Comparison of ENCODE assay signal across 9 cellular contexts in genomic region chr5:149618581-149619248, GRCh38. TPM values are rescaled to one million over a fixed set of nuclear protein-coding genes. Genes with fewer than 3 reads are reported as not detected.
DNase-seq lines count a peak whose midpoint lies in the region; ATAC-seq and TF ChIP-seq lines count a peak whose summit lies in the region.
"Had no signal": no experiment of that assay in that cellular context is flagged by ENCODE, and none has a peak within 500 bp of the region (broad histone marks: within the 10 kb centered on the region; RNA-seq: fewer than 3 reads in every experiment).

No MANE protein-coding gene starts in this region.

- H3K36me3 ChIP-seq in SJSA1 (no peaks in the 10 kb centered on the region), lower lobe of right lung (peaks cover 71% of the 10 kb centered on the region), vagina (peaks cover 0 to 35% of the 10 kb centered on the region in 2 donors)

- no peaks in the 10 kb centered on the region for H3K27me3 ChIP-seq in SJSA1 (replicated peaks)
- H3K27me3 ChIP-seq in lower lobe of right lung (ENCODE audit: low read depth) = no peaks in the 10 kb centered on the region
- H3K27me3 ChIP-seq in vagina = no peaks in the 10 kb centered on the region

- TF ChIP-seq POLR2A in vagina (IDR thresholded peaks at IDR 0.05) = no peak

- DNase-seq in DMS53 (lab: John Stamatoyannopoulos, UW) = peak; percentile 82
- peak in 44 of 76 experiments; percentile 8 to 59 (median 34) for DNase-seq in HUDEP-2 (lab: John Stamatoyannopoulos, UW; ENCODE audit: unreplicated experiment in 76 of 76)
- DNase-seq in SJSA1 (ENCODE audit: low read depth in 1 of 2, low spot score in 2 of 2) = peak; percentile 70
- peak; percentile 56 for DNase-seq in dedifferentiated amniotic fluid mesenchymal stem cell (ENCODE audit: extremely low spot score)
- no peak for DNase-seq in lower lobe of right lung
- DNase-seq in vagina (ENCODE audit: extremely low spot score in 2 of 2) = no peak
- no peak for DNase-seq in GOT3 (lab: John Stamatoyannopoulos, UW)
- DNase-seq: activated T-cell treated with anti-CD3 and anti-CD28 coated beads, Interleukin-2, amount 50 U/mL, for 4 hours had no signal

- no peaks in the 10 kb centered on the region for H3K9me3 ChIP-seq in SJSA1 (replicated peaks)
- H3K9me3 ChIP-seq in lower lobe of right lung = no peaks in the 10 kb centered on the region
- no peaks in the 10 kb centered on the region for H3K9me3 ChIP-seq in vagina

- peak; percentile 42 for ATAC-seq in GM19351 (IDR thresholded peaks at IDR 0.05; ENCODE audit: unreplicated experiment)
- peak; percentile 62 to 65 for ATAC-seq in lower lobe of right lung

- H3K27ac ChIP-seq in SJSA1 (no peak overlapping the region), lower lobe of right lung (no peak overlapping the region), vagina (peak overlapping the region; percentile 62)

- intact Hi-C loops in lower lobe of right lung (cut with DNase I) = no loop called here
- intact Hi-C loops in vagina (cut with DNase I) = no loop called here

- TF ChIP-seq CTCF in lower lobe of right lung (IDR thresholded peaks at IDR 0.05) (peak; percentile 57), vagina (IDR thresholded peaks at IDR 0.05) (peak; percentile 28 to 51 (median 37))

- H3K4me3 ChIP-seq in SJSA1 = no peak overlapping the region
- no peak overlapping the region for H3K4me3 ChIP-seq in lower lobe of right lung
- no peak overlapping the region for H3K4me3 ChIP-seq in vagina

- H3K4me1 ChIP-seq in SJSA1 (replicated peaks) (peaks cover 6% of the 10 kb centered on the region; the same call in 1 of the 2 replicates), lower lobe of right lung (no peaks in the 10 kb centered on the region), vagina (peaks cover 14% of the 10 kb centered on the region)

RNA-seq across cellular contexts. Expression of gene ARHGEF37, which starts 37.4 kb away (rescaled TPM):
- total RNA-seq in SJSA1 (2014; rRNA removed; shearing (Covaris generic)) = 0.25 and 0.32 TPM in 2 replicates
- 13.5 TPM for total RNA-seq in lower lobe of right lung
- 17.7 TPM for total RNA-seq in vagina

Comparison
In these comparisons a context has a peak if more than half of its experiments do, and no peak if none do; other contexts are left out.
1. DNase-seq: peak in DMS53 (single experiment), HUDEP-2 (44 of 76), SJSA1 (2 of 2) and dedifferentiated amniotic fluid mesenchymal stem cell (single experiment); none in lower lobe of right lung (single experiment), vagina (0 of 2) and GOT3 (single experiment).
2. RNA of gene ARHGEF37, which starts 37.4 kb away (total RNA-seq): 17.7 TPM in vagina (single experiment) and 13.5 TPM in lower lobe of right lung (single experiment); 0.25 to 0.32 TPM in SJSA1; every median in the first group is over 10 times any median in the second.